In the genomic region with DNA sequence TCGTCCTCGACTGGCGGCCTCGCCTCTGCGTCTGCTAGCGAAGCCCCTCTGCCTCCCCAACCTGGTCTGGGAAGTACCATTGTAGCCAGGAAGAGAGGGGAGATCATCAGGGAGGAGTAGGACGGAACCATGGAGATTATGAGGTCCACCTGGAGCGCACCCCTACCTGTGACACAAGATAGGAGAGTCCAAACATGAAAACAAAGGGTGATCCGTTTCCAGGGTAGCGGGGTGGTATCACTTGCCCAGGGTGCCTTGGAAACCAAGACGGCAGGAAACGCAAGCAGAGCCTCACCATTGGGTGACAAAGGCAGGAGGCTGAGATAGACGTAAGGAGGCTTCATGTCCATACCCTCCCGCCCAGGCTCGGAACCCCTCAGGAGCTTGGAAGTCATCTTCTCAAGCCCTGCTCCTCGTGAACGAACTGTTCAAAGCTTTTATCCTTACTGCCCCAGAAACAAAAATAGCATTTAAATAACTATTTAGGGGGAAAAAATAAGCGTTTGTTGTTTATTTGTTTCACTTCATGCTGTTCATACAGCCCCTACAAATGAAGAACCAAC, we compare ENCODE assay signal across 17 cellular contexts. TPM values are rescaled to one million over a fixed set of nuclear protein-coding genes. Genes with fewer than 3 reads are reported as not detected.
DNase-seq lines count a peak whose midpoint lies in the region; ATAC-seq, FAIRE-seq and TF ChIP-seq lines count a peak whose summit lies in the region.
"Not testable (repeated sequence)": the region's sequence is repeated elsewhere in the genome, so short reads cannot be mapped to it uniquely, and the experiment has no call there.
"Had no signal": no experiment of that assay in that cellular context is flagged by ENCODE, and none has a peak within 500 bp of the region (broad histone marks: within the 10 kb centered on the region; RNA-seq: fewer than 3 reads in every experiment).

A gene (minus strand): TSS at position 33 of the 563 bp plus-strand sequence.

- in situ Hi-C loops in K562 (cut with MboI) = loop anchor here (25.0 kb wide), 1 partner anchor 310 kb away; a partner anchor contains a TSS

- H3K27ac ChIP-seq in A549; K562 (ENCODE audit: extremely low read depth, low read depth, low read length): not testable (repeated sequence)

- H3K4me1 Mint-ChIP-seq in WTC11; chondrocyte (ENCODE audit: low read depth): not testable (repeated sequence)

- POLR2A ChIA-PET in A549 (lab: Yijun Ruan, JAX); WTC11 (lab: Charles Lee); K562 (lab: Yijun Ruan, JAX): not testable (repeated sequence)

- not testable (repeated sequence) for H3K9me1 ChIP-seq in K562 (ENCODE audit: control insufficient read depth, insufficient read depth, low read length)

- not testable (repeated sequence) for H3K27ac Mint-ChIP-seq in WTC11; chondrocyte (ENCODE audit: unreplicated experiment)

- H3K27me3 ChIP-seq in K562 (ENCODE audit: control insufficient read depth in 2 of 2, insufficient read depth in 2 of 2, low read length in 2 of 2) = not testable (repeated sequence)

- not testable (repeated sequence) for H3K4me1 ChIP-seq in A549; K562 (replicated peaks in 1 of 2; ENCODE audit: control insufficient read depth in 2 of 2, insufficient read depth in 2 of 2, low read length in 2 of 2)

- not testable (repeated sequence) for H3K4me3 Mint-ChIP-seq in WTC11; chondrocyte (ENCODE audit: unreplicated experiment)

- not testable (repeated sequence) for TF ChIP-seq CTCF in A549 (IDR thresholded peaks at IDR 0.05); WTC11 (IDR thresholded peaks at IDR 0.05); K562 (IDR thresholded peaks at IDR 0.05 in 2 of 3, conservative IDR thresholded peaks at IDR 0.05 in 1 of 3; ENCODE audit: insufficient read depth in 2 of 3, low read depth in 1 of 3, low read length in 3 of 3); chondrocyte (IDR thresholded peaks at IDR 0.05)

- H3K9ac ChIP-seq in K562 (ENCODE audit: insufficient read depth in 1 of 2, low read depth in 2 of 2, low read length in 2 of 2) = not testable (repeated sequence)

- H3K27me3 Mint-ChIP-seq in WTC11 (ENCODE audit: low read depth); chondrocyte (ENCODE audit: low read depth): not testable (repeated sequence)

- ATAC-seq in A549 (peak in 1 of 2 experiments; percentile 30; a peak in 1 of 6 replicates), WTC11 (peak; percentile 91), K562 (peak; percentile 38; the same call in 1 of the 3 replicates)

- not testable (repeated sequence) for H3K36me3 Mint-ChIP-seq in WTC11; chondrocyte (ENCODE audit: low read depth)

- WGBS in A549 (ENCODE audit: missing lambda C conversion rate) = 20% methylated on average over 8 of the region's 18 CpGs
- 0% methylated on average over 3 of the region's 18 CpGs for WGBS in K562 (ENCODE audit: insufficient coverage, low coverage, missing lambda C conversion rate)

- H3K9me3 ChIP-seq in A549; K562 (replicated peaks; ENCODE audit: control insufficient read depth, insufficient read depth, low read depth, low read length): not testable (repeated sequence)

- H3K4me3 ChIP-seq in A549, K562: not testable (repeated sequence)

- intact Hi-C loops in K562 (cut with micrococcal nuclease) = not testable (repeated sequence)

- not testable (repeated sequence) for DNase-seq in A549 (ENCODE audit: low read depth in 1 of 2, low spot score in 1 of 2); GM12892 (ENCODE audit: insufficient read length); K562 (ENCODE audit: extremely low read depth in 1 of 4, low spot score in 3 of 4); urothelium cell line (ENCODE audit: low spot score)
- DNase-seq in WTC11 (ENCODE audit: low spot score) (peak; percentile 8), chondrocyte (ENCODE audit: low spot score) (peak; percentile 8)

- FAIRE-seq in A549 (lab: Jason Lieb, UNC) = peak; percentile 49
- peak; percentile 48 for FAIRE-seq in GM12892 (lab: Jason Lieb, UNC)
- FAIRE-seq in K562 (lab: Jason Lieb, UNC) = not testable (repeated sequence)
- peak; percentile 81 for FAIRE-seq in islet of Langerhans (lab: Jason Lieb, UNC)
- peak; percentile 94 for FAIRE-seq in urothelium cell line (lab: Jason Lieb, UNC)

- not testable (repeated sequence) for H2AFZ ChIP-seq in K562 (ENCODE audit: low read depth, low read length)

- H3K79me2 ChIP-seq in K562 (ENCODE audit: control insufficient read depth, insufficient read depth, low read length) = not testable (repeated sequence)

- not testable (repeated sequence) for H3K36me3 ChIP-seq in K562 (ENCODE audit: control insufficient read depth, insufficient read depth, low read length)

- CTCF ChIA-PET in A549 (lab: Yijun Ruan, JAX); WTC11 (lab: Charles Lee); K562 (lab: Yijun Ruan, JAX; ENCODE audit: low intra/inter-chr PET ratio): not testable (repeated sequence)

- H3K9me3 Mint-ChIP-seq in WTC11; chondrocyte (ENCODE audit: low read depth): not testable (repeated sequence)

- not testable (repeated sequence) for H4K20me1 ChIP-seq in K562 (replicated peaks; ENCODE audit: control insufficient read depth, insufficient read depth, low read length)

- not testable (repeated sequence) for H3K4me2 ChIP-seq in A549; K562 (ENCODE audit: insufficient read depth, low read length)

- not testable (repeated sequence) for TF ChIP-seq RAD21 in A549 (conservative IDR thresholded peaks at IDR 0.05 in 1 of 2, IDR thresholded peaks at IDR 0.05 in 1 of 2); K562 (CRISPR knock-in tag; conservative IDR thresholded peaks at IDR 0.05 in 1 of 2, IDR thresholded peaks at IDR 0.05 in 1 of 2)

- not testable (repeated sequence) for BruUV-seq in K562 (replicated peaks; lab: Mats Ljungman, UMichigan)

- TF ChIP-seq POLR2A in A549 (IDR thresholded peaks at IDR 0.05; ENCODE audit: low read length); GM12892 (IDR thresholded peaks at IDR 0.05; ENCODE audit: low read depth, low read length); K562 (conservative IDR thresholded peaks at IDR 0.05): not testable (repeated sequence)

- TF ChIP-seq EP300 in A549 (IDR thresholded peaks at IDR 0.05); K562 (IDR thresholded peaks at IDR 0.05; ENCODE audit: low read length): not testable (repeated sequence)

RNA-seq across cellular contexts. Expression of the gene that starts here (rescaled TPM):
- not detected in 2 replicates for polyA plus RNA-seq in A549 (2011; rRNA removed)
- polyA plus RNA-seq in A549 (2012; cell fraction: cytosol; rRNA removed) = not detected in 2 replicates
- not detected in 2 replicates for polyA plus RNA-seq in A549 (2012; cell fraction: nucleus; rRNA removed)
- polyA plus RNA-seq in A549 (2017; fragmentation: RNase III; extraction: RNeasy Plus Mini Kit Qiagen cat#74134 plus additional on column Dnase treatment) = not detected in 3 replicates
- not detected in 2 replicates for polyA minus RNA-seq in A549 (2011; rRNA and poly(A)+ RNA removed)
- polyA plus RNA-seq in GM12892 (2012; ENCODE audit: missing spikeins) = not detected
- total RNA-seq in WTC11 (2021) = 0.46 to 0.82 TPM in 2 of 3 replicates, not detected in the other
- total RNA-seq in K562 (2011; cell fraction: chromatin; rRNA removed; ENCODE audit: low replicate concordance) = not detected in 2 replicates
- not detected in 2 replicates for total RNA-seq in K562 (2011; cell fraction: nucleolus; rRNA removed)
- not detected in 2 replicates for total RNA-seq in K562 (2011; cell fraction: nucleoplasm; rRNA removed)
- total RNA-seq in K562 (2014; rRNA removed) = not detected in 2 replicates
- total RNA-seq in K562 (2014; rRNA removed; fragmentation: Illumina TruSeq; extraction: Trizol) = not detected in 2 replicates
- total RNA-seq in K562 (2015; rRNA removed; fragmentation: Illumina TruSeq; extraction: Trizol) = not detected in 2 replicates
- total RNA-seq in K562 (2021) = not detected in 2 replicates
- polyA plus RNA-seq in K562 (2011; rRNA removed) = not detected in 2 replicates
- not detected in 2 replicates for polyA plus RNA-seq in K562 (2011; cell fraction: cytosol; rRNA removed)
- polyA plus RNA-seq in K562 (2011; cell fraction: nucleus; rRNA removed) = not detected in 2 replicates
- not detected in 2 replicates for polyA plus RNA-seq in K562 (2012)
- polyA plus RNA-seq in K562 (2014; fragmentation: Illumina TruSeq; extraction: Trizol) = not detected in 2 replicates
- polyA plus RNA-seq in K562 (2014; fragmentation: Nextera tagmentation; extraction: Ambion mirVana) = not detected
- not detected in 2 replicates for polyA plus RNA-seq in K562 (2014; rRNA removed)
- polyA minus RNA-seq in K562 (2011; rRNA and poly(A)+ RNA removed) = not detected in 2 replicates
- polyA minus RNA-seq in K562 (2011; cell fraction: cytosol; rRNA and poly(A)+ RNA removed) = not detected in 2 replicates
- polyA minus RNA-seq in K562 (2011; cell fraction: nucleus; rRNA and poly(A)+ RNA removed) = not detected in 2 replicates
- total RNA-seq in chondrocyte = not detected in 3 replicates
- total RNA-seq: A172; A673; CD4-positive, alpha-beta memory T cell; CD4-positive, CD25-positive, alpha-beta regulatory T cell; CD8-positive, alpha-beta memory T cell; Daoy; G401; GM12878 had no signal
- polyA plus RNA-seq: AG04450; CD14-positive monocyte; CD4-positive, alpha-beta memory T cell; CD4-positive, CD25-positive, alpha-beta regulatory T cell; CD8-positive, alpha-beta memory T cell; GM12878 had no signal

Comparison
In these comparisons a context has a peak if more than half of its experiments do, and no peak if none do; other contexts are left out.
1. Peak in DNase-seq and ATAC-seq in WTC11; RNA of the gene not detected or under 1 TPM.
2. Peak in ATAC-seq in K562; RNA of the gene not detected or under 1 TPM.
3. Peak in DNase-seq in chondrocyte; RNA of the gene not detected or under 1 TPM.